1 cellular context compared by ENCODE assay signal in genomic region chr14:101808020-101808641, GRCh38.
A peak's percentile ranks its signal among the peaks of the same experiment; 100 is the strongest.
TF ChIP-seq lines count a peak whose summit lies in the region.

No MANE protein-coding gene starts in this region.

TF ChIP-seq in K562, 482 proteins besides CTCF, POLR2A, EP300 and RAD21 (continued from another document and continues in another):
- TF ChIP-seq SFPQ (IDR thresholded peaks at IDR 0.05; ENCODE audit: low read depth, low read length) (no peak), BRCA1 (IDR thresholded peaks at IDR 0.05) (no peak), BRCA1 (CRISPR knock-in tag; IDR thresholded peaks at IDR 0.05) (no peak), LCOR (CRISPR knock-in tag; IDR thresholded peaks at IDR 0.05) (no peak), ZC3H8 (IDR thresholded peaks at IDR 0.05) (no peak), ZBTB17 (CRISPR knock-in tag; IDR thresholded peaks at IDR 0.05) (no peak), CCAR2 (IDR thresholded peaks at IDR 0.05; ENCODE audit: low read depth, low read length) (no peak), CHCHD3 (CRISPR knock-in tag; IDR thresholded peaks at IDR 0.05) (no peak), TAF15 (IDR thresholded peaks at IDR 0.05; ENCODE audit: low read depth, low read length) (no peak), RCOR1 (IDR thresholded peaks at IDR 0.05; ENCODE audit: borderline replicate concordance in 1 of 2, low read depth in 2 of 2, low read length in 2 of 2) (peak in 1 of 2 experiments; percentile 22; a peak in 1 of 4 replicates), ILF3 (IDR thresholded peaks at IDR 0.05; ENCODE audit: borderline replicate concordance) (no peak), PPARD (CRISPR knock-in tag; IDR thresholded peaks at IDR 0.05) (no peak), PTBP1 (IDR thresholded peaks at IDR 0.05; ENCODE audit: low read depth, low read length) (no peak), RNF2 (IDR thresholded peaks at IDR 0.05) (no peak), ZNF512 (tag; IDR thresholded peaks at IDR 0.05) (no peak), POLR2G (IDR thresholded peaks at IDR 0.05; ENCODE audit: low read depth, low read length) (no peak), JUND (IDR thresholded peaks at IDR 0.05; ENCODE audit: borderline replicate concordance, low read depth, low read length) (0 out of 2 replicates have a peak, but pooled peaks have one; percentile 20), JUND (tag; IDR thresholded peaks at IDR 0.05; ENCODE audit: borderline replicate concordance, low read depth, low read length) (no peak), L3MBTL2 (IDR thresholded peaks at IDR 0.05) (peak; percentile 82), GATAD2B (IDR thresholded peaks at IDR 0.05; ENCODE audit: borderline replicate concordance) (no peak), KDM1A (IDR thresholded peaks at IDR 0.05) (peak in 1 of 2 experiments; percentile 20; a peak in 1 of 4 replicates), SUPT5H (IDR thresholded peaks at IDR 0.05) (no peak), PML (IDR thresholded peaks at IDR 0.05; ENCODE audit: low read length) (no peak), SMARCA5 (IDR thresholded peaks at IDR 0.05) (no peak), POLR2AphosphoS2 (IDR thresholded peaks at IDR 0.05; ENCODE audit: low read length) (no peak), KLF6 (CRISPR knock-in tag; IDR thresholded peaks at IDR 0.05; ENCODE audit: borderline replicate concordance) (no peak), KAT7 (CRISPR knock-in tag; IDR thresholded peaks at IDR 0.05; ENCODE audit: borderline replicate concordance) (no peak), PCBP2 (IDR thresholded peaks at IDR 0.05; ENCODE audit: low read depth, low read length, poor library complexity, severe bottlenecking) (no peak)
- TF ChIP-seq, protein P1, sequence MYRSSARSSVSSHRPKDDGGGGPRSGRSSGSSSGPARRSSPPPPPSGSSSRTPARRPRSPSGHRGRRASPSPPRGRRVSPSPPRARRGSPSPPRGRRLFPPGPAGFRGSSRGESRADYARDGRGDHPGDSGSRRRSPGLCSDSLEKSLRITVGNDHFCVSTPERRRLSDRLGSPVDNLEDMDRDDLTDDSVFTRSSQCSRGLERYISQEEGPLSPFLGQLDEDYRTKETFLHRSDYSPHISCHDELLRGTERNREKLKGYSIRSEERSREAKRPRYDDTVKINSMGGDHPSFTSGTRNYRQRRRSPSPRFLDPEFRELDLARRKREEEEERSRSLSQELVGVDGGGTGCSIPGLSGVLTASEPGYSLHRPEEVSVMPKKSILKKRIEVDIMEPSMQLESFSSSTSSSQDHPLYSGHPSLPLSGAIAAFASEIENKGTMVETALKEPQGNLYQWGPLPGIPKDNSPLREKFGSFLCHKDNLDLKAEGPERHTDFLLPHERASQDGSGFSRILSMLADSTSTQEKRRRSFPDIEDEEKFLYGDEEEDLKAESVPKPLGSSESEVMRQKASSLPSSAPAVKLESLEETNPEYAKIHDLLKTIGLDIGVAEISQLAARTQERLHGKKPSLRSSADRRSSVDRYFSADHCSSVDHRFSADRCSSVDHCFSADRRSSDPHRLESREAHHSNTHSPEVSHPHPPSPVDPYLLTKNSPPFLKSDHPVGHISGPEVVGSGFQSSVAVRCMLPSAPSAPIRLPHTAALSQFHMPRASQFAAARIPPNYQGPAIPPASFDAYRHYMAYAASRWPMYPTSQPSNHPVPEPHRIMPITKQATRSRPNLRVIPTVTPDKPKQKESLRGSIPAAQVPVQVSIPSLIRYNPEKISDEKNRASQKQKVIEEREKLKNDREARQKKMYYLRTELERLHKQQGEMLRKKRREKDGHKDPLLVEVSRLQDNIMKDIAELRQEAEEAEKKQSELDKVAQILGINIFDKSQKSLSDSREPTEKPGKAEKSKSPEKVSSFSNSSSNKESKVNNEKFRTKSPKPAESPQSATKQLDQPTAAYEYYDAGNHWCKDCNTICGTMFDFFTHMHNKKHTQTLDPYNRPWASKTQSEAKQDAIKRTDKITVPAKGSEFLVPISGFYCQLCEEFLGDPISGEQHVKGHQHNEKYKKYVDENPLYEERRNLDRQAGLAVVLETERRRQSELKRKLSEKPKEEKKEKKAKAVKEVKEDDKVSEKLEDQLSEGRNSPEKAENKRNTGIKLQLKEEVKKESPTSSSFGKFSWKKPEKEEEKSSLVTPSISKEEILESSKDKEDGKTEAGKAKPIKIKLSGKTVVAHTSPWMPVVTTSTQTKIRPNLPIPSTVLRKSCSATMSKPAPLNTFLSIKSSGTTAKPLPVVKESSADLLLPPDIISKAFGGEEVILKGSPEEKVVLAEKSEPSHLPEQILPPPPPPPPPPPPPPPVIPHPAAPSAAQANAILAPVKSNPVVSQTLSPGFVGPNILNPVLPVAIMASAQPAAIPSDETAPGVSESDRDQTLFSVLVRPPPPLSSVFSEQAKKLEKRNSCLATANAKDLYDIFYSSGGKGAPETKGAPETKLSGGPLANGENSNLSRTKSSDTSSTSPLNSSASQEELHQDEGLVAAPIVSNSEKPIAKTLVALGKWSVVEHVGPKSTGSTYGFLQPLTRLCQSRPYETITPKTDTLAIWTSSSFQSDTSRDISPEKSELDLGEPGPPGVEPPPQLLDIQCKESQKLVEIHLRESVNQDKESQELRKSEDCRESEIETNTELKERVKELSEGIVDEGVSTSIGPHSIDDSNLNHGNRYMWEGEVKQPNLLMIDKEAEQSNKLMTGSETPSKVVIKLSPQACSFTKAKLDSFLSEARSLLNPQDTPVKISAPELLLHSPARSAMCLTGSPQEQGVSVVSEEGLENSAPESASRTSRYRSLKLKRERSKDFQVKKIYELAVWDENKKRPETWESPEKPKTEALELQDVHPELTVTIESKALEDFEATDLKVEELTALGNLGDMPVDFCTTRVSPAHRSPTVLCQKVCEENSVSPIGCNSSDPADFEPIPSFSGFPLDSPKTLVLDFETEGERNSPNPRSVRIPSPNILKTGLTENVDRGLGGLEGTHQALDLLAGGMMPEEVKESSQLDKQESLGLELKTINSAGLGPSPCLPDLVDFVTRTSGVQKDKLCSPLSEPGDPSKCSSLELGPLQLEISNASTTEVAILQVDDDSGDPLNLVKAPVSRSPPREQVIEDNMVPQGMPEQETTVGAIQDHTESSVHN (IDR thresholded peaks at IDR 0.05; ENCODE audit: borderline replicate concordance in 1 of 2, low read depth in 1 of 2): no peak
- TF ChIP-seq, protein P2, sequence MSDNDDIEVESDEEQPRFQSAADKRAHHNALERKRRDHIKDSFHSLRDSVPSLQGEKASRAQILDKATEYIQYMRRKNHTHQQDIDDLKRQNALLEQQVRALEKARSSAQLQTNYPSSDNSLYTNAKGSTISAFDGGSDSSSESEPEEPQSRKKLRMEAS (CRISPR knock-in tag; IDR thresholded peaks at IDR 0.05): peak; percentile 57
- TF ChIP-seq, protein P3, sequence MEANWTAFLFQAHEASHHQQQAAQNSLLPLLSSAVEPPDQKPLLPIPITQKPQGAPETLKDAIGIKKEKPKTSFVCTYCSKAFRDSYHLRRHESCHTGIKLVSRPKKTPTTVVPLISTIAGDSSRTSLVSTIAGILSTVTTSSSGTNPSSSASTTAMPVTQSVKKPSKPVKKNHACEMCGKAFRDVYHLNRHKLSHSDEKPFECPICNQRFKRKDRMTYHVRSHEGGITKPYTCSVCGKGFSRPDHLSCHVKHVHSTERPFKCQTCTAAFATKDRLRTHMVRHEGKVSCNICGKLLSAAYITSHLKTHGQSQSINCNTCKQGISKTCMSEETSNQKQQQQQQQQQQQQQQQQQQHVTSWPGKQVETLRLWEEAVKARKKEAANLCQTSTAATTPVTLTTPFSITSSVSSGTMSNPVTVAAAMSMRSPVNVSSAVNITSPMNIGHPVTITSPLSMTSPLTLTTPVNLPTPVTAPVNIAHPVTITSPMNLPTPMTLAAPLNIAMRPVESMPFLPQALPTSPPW (CRISPR knock-in tag; IDR thresholded peaks at IDR 0.05): peak; percentile 22; the same call in 1 of the 2 replicates
- TF ChIP-seq, protein P4, sequence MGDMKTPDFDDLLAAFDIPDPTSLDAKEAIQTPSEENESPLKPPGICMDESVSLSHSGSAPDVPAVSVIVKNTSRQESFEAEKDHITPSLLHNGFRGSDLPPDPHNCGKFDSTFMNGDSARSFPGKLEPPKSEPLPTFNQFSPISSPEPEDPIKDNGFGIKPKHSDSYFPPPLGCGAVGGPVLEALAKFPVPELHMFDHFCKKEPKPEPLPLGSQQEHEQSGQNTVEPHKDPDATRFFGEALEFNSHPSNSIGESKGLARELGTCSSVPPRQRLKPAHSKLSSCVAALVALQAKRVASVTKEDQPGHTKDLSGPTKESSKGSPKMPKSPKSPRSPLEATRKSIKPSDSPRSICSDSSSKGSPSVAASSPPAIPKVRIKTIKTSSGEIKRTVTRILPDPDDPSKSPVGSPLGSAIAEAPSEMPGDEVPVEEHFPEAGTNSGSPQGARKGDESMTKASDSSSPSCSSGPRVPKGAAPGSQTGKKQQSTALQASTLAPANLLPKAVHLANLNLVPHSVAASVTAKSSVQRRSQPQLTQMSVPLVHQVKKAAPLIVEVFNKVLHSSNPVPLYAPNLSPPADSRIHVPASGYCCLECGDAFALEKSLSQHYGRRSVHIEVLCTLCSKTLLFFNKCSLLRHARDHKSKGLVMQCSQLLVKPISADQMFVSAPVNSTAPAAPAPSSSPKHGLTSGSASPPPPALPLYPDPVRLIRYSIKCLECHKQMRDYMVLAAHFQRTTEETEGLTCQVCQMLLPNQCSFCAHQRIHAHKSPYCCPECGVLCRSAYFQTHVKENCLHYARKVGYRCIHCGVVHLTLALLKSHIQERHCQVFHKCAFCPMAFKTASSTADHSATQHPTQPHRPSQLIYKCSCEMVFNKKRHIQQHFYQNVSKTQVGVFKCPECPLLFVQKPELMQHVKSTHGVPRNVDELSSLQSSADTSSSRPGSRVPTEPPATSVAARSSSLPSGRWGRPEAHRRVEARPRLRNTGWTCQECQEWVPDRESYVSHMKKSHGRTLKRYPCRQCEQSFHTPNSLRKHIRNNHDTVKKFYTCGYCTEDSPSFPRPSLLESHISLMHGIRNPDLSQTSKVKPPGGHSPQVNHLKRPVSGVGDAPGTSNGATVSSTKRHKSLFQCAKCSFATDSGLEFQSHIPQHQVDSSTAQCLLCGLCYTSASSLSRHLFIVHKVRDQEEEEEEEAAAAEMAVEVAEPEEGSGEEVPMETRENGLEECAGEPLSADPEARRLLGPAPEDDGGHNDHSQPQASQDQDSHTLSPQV (IDR thresholded peaks at IDR 0.05): peak; percentile 53; the same call in 1 of the 2 replicates
- TF ChIP-seq, protein P5, sequence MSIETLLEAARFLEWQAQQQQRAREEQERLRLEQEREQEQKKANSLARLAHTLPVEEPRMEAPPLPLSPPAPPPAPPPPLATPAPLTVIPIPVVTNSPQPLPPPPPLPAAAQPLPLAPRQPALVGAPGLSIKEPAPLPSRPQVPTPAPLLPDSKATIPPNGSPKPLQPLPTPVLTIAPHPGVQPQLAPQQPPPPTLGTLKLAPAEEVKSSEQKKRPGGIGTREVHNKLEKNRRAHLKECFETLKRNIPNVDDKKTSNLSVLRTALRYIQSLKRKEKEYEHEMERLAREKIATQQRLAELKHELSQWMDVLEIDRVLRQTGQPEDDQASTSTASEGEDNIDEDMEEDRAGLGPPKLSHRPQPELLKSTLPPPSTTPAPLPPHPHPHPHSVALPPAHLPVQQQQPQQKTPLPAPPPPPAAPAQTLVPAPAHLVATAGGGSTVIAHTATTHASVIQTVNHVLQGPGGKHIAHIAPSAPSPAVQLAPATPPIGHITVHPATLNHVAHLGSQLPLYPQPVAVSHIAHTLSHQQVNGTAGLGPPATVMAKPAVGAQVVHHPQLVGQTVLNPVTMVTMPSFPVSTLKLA (conservative IDR thresholded peaks at IDR 0.05): peak; percentile 30 to 42; a peak in 1 of 4 replicates
